12 cellular contexts compared by ENCODE assay signal in the genomic region with DNA sequence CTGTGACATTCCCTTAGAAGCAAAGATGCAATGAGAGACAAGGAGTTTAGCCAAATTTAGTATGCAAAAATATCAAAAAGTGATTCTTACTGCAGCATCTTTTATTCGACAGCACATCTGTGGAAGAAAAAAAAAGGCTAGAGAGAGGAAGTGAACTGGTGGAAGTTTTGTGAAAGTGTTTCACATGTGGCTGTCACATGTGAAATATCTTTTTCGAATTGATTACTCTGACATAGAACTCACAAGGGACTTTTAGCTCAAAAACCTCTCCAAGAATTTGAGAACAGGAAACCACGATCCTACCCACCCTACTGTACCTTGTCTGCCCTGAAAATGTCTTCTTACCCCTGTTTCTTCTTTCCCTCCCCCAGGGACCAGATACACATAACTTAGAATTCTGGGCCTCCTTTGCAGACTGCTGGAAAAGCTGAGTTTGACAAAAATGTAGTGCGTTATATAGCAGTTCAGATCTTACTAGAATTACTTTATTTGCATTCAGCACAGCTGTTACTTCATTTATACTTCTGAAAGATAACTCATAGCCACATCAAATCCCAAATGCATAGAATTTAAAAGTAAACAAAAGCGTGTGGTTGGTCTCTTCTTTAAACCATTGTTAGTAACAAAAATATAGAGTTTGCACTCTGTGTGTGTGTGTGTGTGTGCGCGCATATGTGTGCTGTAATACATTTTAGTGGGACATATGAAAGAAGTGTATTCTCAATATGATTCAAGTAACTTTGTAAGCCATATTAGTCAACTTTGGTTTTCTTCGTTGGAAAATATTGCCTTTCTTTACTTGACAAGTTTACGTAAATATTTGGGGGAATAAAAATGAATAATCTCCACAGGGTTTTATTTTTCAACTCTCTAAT.
DNase-seq lines count a peak whose midpoint lies in the region; ATAC-seq and TF ChIP-seq lines count a peak whose summit lies in the region.
"Had no signal": no experiment of that assay in that cellular context is flagged by ENCODE, and none has a peak within 500 bp of the region (broad histone marks: within the 10 kb centered on the region; RNA-seq: fewer than 3 reads in every experiment).

No MANE protein-coding gene starts in this region.

- no peak overlapping the region for H3K27ac Mint-ChIP-seq in activated CD8-positive, alpha-beta T cell treated with anti-CD3 and anti-CD28 coated beads for 36 hours
- no peak overlapping the region for H3K27ac Mint-ChIP-seq in activated CD8-positive, alpha-beta T cell treated with anti-CD3 and anti-CD28 coated beads, Interleukin-2, amount 10 ng/mL, durations not matched to agents 7 days and 5 days
- H3K27ac Mint-ChIP-seq in stimulated activated naive CD8-positive, alpha-beta T cell treated with anti-CD3 and anti-CD28 coated beads, Interleukin-15, amount 100 ng/mL, for 72 hours = no peak overlapping the region

- H3K36me3 ChIP-seq in hepatocyte (replicated peaks; ENCODE audit: insufficient read depth, low read depth) (no peaks in the 10 kb centered on the region), GM23248 (ENCODE audit: low read depth) (no peaks in the 10 kb centered on the region)

- intact Hi-C loops in activated CD8-positive, alpha-beta T cell treated with anti-CD3 and anti-CD28 coated beads for 36 hours (cut with micrococcal nuclease) = no loop called here

- peaks cover 6% of the 10 kb centered on the region for H3K27me3 Mint-ChIP-seq in activated CD8-positive, alpha-beta T cell treated with anti-CD3 and anti-CD28 coated beads for 36 hours
- peaks cover 10% of the 10 kb centered on the region for H3K27me3 Mint-ChIP-seq in activated CD8-positive, alpha-beta T cell treated with anti-CD3 and anti-CD28 coated beads, Interleukin-2, amount 10 ng/mL, durations not matched to agents 7 days and 5 days (ENCODE audit: low read depth)
- H3K27me3 Mint-ChIP-seq in stimulated activated naive CD8-positive, alpha-beta T cell treated with anti-CD3 and anti-CD28 coated beads, Interleukin-15, amount 100 ng/mL, for 72 hours = peaks cover 12% of the 10 kb centered on the region

- peaks cover 9% of the 10 kb centered on the region for H3K4me1 Mint-ChIP-seq in activated CD8-positive, alpha-beta T cell treated with anti-CD3 and anti-CD28 coated beads for 36 hours (ENCODE audit: low read depth)
- peaks cover 8% of the 10 kb centered on the region for H3K4me1 Mint-ChIP-seq in activated CD8-positive, alpha-beta T cell treated with anti-CD3 and anti-CD28 coated beads, Interleukin-2, amount 10 ng/mL, durations not matched to agents 7 days and 5 days (ENCODE audit: low read depth)
- peaks cover 9% of the 10 kb centered on the region for H3K4me1 Mint-ChIP-seq in stimulated activated naive CD8-positive, alpha-beta T cell treated with anti-CD3 and anti-CD28 coated beads, Interleukin-15, amount 100 ng/mL, for 72 hours

- no peak overlapping the region for H3K4me3 Mint-ChIP-seq in activated CD8-positive, alpha-beta T cell treated with anti-CD3 and anti-CD28 coated beads for 36 hours
- H3K4me3 Mint-ChIP-seq in activated CD8-positive, alpha-beta T cell treated with anti-CD3 and anti-CD28 coated beads, Interleukin-2, amount 10 ng/mL, durations not matched to agents 7 days and 5 days = no peak overlapping the region
- H3K4me3 Mint-ChIP-seq in stimulated activated naive CD8-positive, alpha-beta T cell treated with anti-CD3 and anti-CD28 coated beads, Interleukin-15, amount 100 ng/mL, for 72 hours = no peak overlapping the region

- no peaks in the 10 kb centered on the region for H3K9me2 ChIP-seq in hepatocyte (replicated peaks; ENCODE audit: insufficient read depth)
- no peaks in the 10 kb centered on the region for H3K9me2 ChIP-seq in GM23248 (ENCODE audit: insufficient read depth)

- H2AFZ ChIP-seq in hepatocyte (no peak overlapping the region), GM23248 (no peak overlapping the region)

- no peak for TF ChIP-seq CTCF in activated CD8-positive, alpha-beta T cell treated with anti-CD3 and anti-CD28 coated beads for 36 hours (IDR thresholded peaks at IDR 0.05)
- no peak for TF ChIP-seq CTCF in hepatocyte (IDR thresholded peaks at IDR 0.05; ENCODE audit: poor library complexity)

- no peak overlapping the region for H3K4me3 ChIP-seq in hepatocyte
- no peak overlapping the region for H3K4me3 ChIP-seq in GM23248
- H3K4me3 ChIP-seq: A549, K562 had no signal

- H3K79me2 ChIP-seq in hepatocyte = no peaks in the 10 kb centered on the region
- H3K79me2 ChIP-seq in GM23248 (ENCODE audit: insufficient read depth) = no peaks in the 10 kb centered on the region

- no peaks in the 10 kb centered on the region for H3K36me3 Mint-ChIP-seq in activated CD8-positive, alpha-beta T cell treated with anti-CD3 and anti-CD28 coated beads for 36 hours (ENCODE audit: low read depth)
- H3K36me3 Mint-ChIP-seq in activated CD8-positive, alpha-beta T cell treated with anti-CD3 and anti-CD28 coated beads, Interleukin-2, amount 10 ng/mL, durations not matched to agents 7 days and 5 days (ENCODE audit: low read depth) = no peaks in the 10 kb centered on the region

- DNase-seq in activated CD8-positive, alpha-beta T cell treated with anti-CD3 and anti-CD28 coated beads for 36 hours = peak; percentile 4
- no peak for DNase-seq in activated CD8-positive, alpha-beta T cell treated with anti-CD3 and anti-CD28 coated beads, Interleukin-2, amount 10 ng/mL, durations not matched to agents 7 days and 5 days
- no peak for DNase-seq in stimulated activated naive CD8-positive, alpha-beta T cell treated with anti-CD3 and anti-CD28 coated beads, Interleukin-15, amount 100 ng/mL, for 72 hours
- DNase-seq in iPS-NIHi7 (ENCODE audit: extremely low spot score) = no peak
- DNase-seq in hepatocyte (ENCODE audit: low spot score) = no peak
- DNase-seq in GM23248 = no peak
- DNase-seq: H7, NCI-H526 had no signal

- 78% methylated on average over 9 of the region's 9 CpGs for WGBS in hepatocyte (ENCODE audit: low lambda C conversion rate, missing lambda C conversion rate)
- WGBS in GM23248 (ENCODE audit: low coverage in 1 of 2, low lambda C conversion rate in 2 of 2, missing lambda C conversion rate in 2 of 2), 2 experiments = 72% methylated on average over 9 of the region's 9 CpGs

- in situ Hi-C loops in GM23248 (cut with MboI) = no loop called here

- H3K27ac ChIP-seq in hepatocyte (no peak overlapping the region), GM23248 (no peak overlapping the region)
- H3K27ac ChIP-seq: A549 had no signal

- H3K4me2 ChIP-seq in hepatocyte = no peak overlapping the region
- no peak overlapping the region for H3K4me2 ChIP-seq in GM23248 (ENCODE audit: unreplicated experiment)

- H3K9me3 ChIP-seq in hepatocyte (ENCODE audit: low read depth) (no peaks in the 10 kb centered on the region), GM23248 (ENCODE audit: low read depth) (no peaks in the 10 kb centered on the region)
- H3K9me3 ChIP-seq: A549 had no signal

- H3F3A ChIP-seq in GM23248 (ENCODE audit: insufficient read depth) = peaks cover 4% of the 10 kb centered on the region; the same call in 1 of the 2 replicates

- H3K9me3 Mint-ChIP-seq in activated CD8-positive, alpha-beta T cell treated with anti-CD3 and anti-CD28 coated beads for 36 hours = no peaks in the 10 kb centered on the region
- H3K9me3 Mint-ChIP-seq in activated CD8-positive, alpha-beta T cell treated with anti-CD3 and anti-CD28 coated beads, Interleukin-2, amount 10 ng/mL, durations not matched to agents 7 days and 5 days (ENCODE audit: insufficient read depth) = no peaks in the 10 kb centered on the region
- H3K9me3 Mint-ChIP-seq in stimulated activated naive CD8-positive, alpha-beta T cell treated with anti-CD3 and anti-CD28 coated beads, Interleukin-15, amount 100 ng/mL, for 72 hours = no peaks in the 10 kb centered on the region

- no peak overlapping the region for H3K9ac ChIP-seq in GM23248

- H3K4me1 ChIP-seq in hepatocyte (ENCODE audit: insufficient read depth) (no peaks in the 10 kb centered on the region), GM23248 (ENCODE audit: insufficient read depth) (peaks cover 12% of the 10 kb centered on the region)
- H3K4me1 ChIP-seq: A549 had no signal

- H3K27me3 ChIP-seq in hepatocyte (no peaks in the 10 kb centered on the region), GM23248 (replicated peaks; ENCODE audit: insufficient read depth) (no peaks in the 10 kb centered on the region)

- POLR2A ChIA-PET in activated CD8-positive, alpha-beta T cell treated with anti-CD3 and anti-CD28 coated beads for 36 hours (lab: Charles Lee) = no interaction called here
- POLR2A ChIA-PET in activated CD8-positive, alpha-beta T cell treated with anti-CD3 and anti-CD28 coated beads, Interleukin-2, amount 10 ng/mL, durations not matched to agents 7 days and 5 days (lab: Charles Lee) = no interaction called here

- ATAC-seq in activated CD8-positive, alpha-beta T cell treated with anti-CD3 and anti-CD28 coated beads for 36 hours = no peak
- ATAC-seq in activated CD8-positive, alpha-beta T cell treated with anti-CD3 and anti-CD28 coated beads, Interleukin-2, amount 10 ng/mL, durations not matched to agents 7 days and 5 days = no peak
- ATAC-seq in HG02759 (IDR thresholded peaks at IDR 0.05; ENCODE audit: unreplicated experiment) (peak; percentile 69), HG03571 (IDR thresholded peaks at IDR 0.05; ENCODE audit: unreplicated experiment) (peak; percentile 74)
- peak; percentile 80 for ATAC-seq in stimulated activated naive CD8-positive, alpha-beta T cell treated with anti-CD3 and anti-CD28 coated beads, Interleukin-15, amount 100 ng/mL, for 72 hours
- ATAC-seq: A549, K562 had no signal

- CTCF ChIA-PET in activated CD8-positive, alpha-beta T cell treated with anti-CD3 and anti-CD28 coated beads for 36 hours (lab: Charles Lee) = no interaction called here
- CTCF ChIA-PET in activated CD8-positive, alpha-beta T cell treated with anti-CD3 and anti-CD28 coated beads, Interleukin-2, amount 10 ng/mL, durations not matched to agents 7 days and 5 days (lab: Charles Lee) = interaction anchor here (1.1 kb wide), 1 partner anchor 12 kb away, joined by 3 read pairs; no protein-coding TSS in a partner anchor

- H4K20me1 ChIP-seq in hepatocyte (ENCODE audit: insufficient read depth, poor library complexity, severe bottlenecking) = no peaks in the 10 kb centered on the region
- no peaks in the 10 kb centered on the region for H4K20me1 ChIP-seq in GM23248 (ENCODE audit: insufficient read depth)

Comparison
In these comparisons a context has a peak if more than half of its experiments do, and no peak if none do; other contexts are left out.
1. ATAC-seq: peak in HG02759 (single experiment), HG03571 (single experiment) and stimulated activated naive CD8-positive, alpha-beta T cell treated with anti-CD3 and anti-CD28 coated beads, Interleukin-15, amount 100 ng/mL, for 72 hours (single experiment); none in activated CD8-positive, alpha-beta T cell treated with anti-CD3 and anti-CD28 coated beads for 36 hours (single experiment) and activated CD8-positive, alpha-beta T cell treated with anti-CD3 and anti-CD28 coated beads, Interleukin-2, amount 10 ng/mL, durations not matched to agents 7 days and 5 days (single experiment).